In genomic region chr11:123640677-123641494, GRCh38 we compare ENCODE assay signal across 8 cellular contexts. TPM values are rescaled to one million over a fixed set of nuclear protein-coding genes. Genes with fewer than 3 reads are reported as not detected.
DNase-seq lines count a peak whose midpoint lies in the region; ATAC-seq and TF ChIP-seq lines count a peak whose summit lies in the region.

No MANE protein-coding gene starts in this region.

- no peak overlapping the region for H3K27ac Mint-ChIP-seq in activated naive CD8-positive, alpha-beta T cell treated with anti-CD3 and anti-CD28 coated beads for 36 hours

- H3K4me3 Mint-ChIP-seq in activated naive CD8-positive, alpha-beta T cell treated with anti-CD3 and anti-CD28 coated beads for 36 hours: no peak overlapping the region

- peaks cover 22% of the 10 kb centered on the region for H3K27me3 Mint-ChIP-seq in activated naive CD8-positive, alpha-beta T cell treated with anti-CD3 and anti-CD28 coated beads for 36 hours

- no peaks in the 10 kb centered on the region for H3K36me3 Mint-ChIP-seq in activated naive CD8-positive, alpha-beta T cell treated with anti-CD3 and anti-CD28 coated beads for 36 hours

- intact Hi-C loops in right cardiac atrium (cut with DNase I): loop anchor here in 3 of 4 donors (5.0 kb wide), 1 partner anchor 66 kb away; no protein-coding TSS in a partner anchor

- H3K9ac ChIP-seq in BLaER1 treated with 17β-estradiol and CSF1 and Interleukin-3, amounts not matched to agents 10 nM and 100 nM: no peak overlapping the region

- no peaks in the 10 kb centered on the region for H3K4me1 Mint-ChIP-seq in activated naive CD8-positive, alpha-beta T cell treated with anti-CD3 and anti-CD28 coated beads for 36 hours

- H3K36me3 ChIP-seq in BLaER1 treated with 17β-estradiol and CSF1 and Interleukin-3, amounts not matched to agents 10 nM and 100 nM: no peaks in the 10 kb centered on the region
- no peaks in the 10 kb centered on the region for H3K36me3 ChIP-seq in RWPE2 (ENCODE audit: low read depth)

- peak; percentile 77 for TF ChIP-seq CTCF in RWPE2 (IDR thresholded peaks at IDR 0.05; ENCODE audit: poor library complexity, severe bottlenecking)

- 28% methylated on average over 22 of the region's 22 CpGs for WGBS in right cardiac atrium

- no peaks in the 10 kb centered on the region for H4K20me1 ChIP-seq in BLaER1 treated with 17β-estradiol and CSF1 and Interleukin-3, amounts not matched to agents 10 nM and 100 nM

- ATAC-seq in GM19043 (IDR thresholded peaks at IDR 0.05; ENCODE audit: low read depth, unreplicated experiment): peak; percentile 93
- ATAC-seq in HG03575 (IDR thresholded peaks at IDR 0.05; ENCODE audit: extremely low read depth, insufficient number of reproducible peaks, low FRiP score, unreplicated experiment): peak; percentile 74
- ATAC-seq in RWPE2 (ENCODE audit: low read depth): peak; percentile 79
- peak; percentile 76 to 80 for ATAC-seq in right cardiac atrium

- peak overlapping the region in 8 of 11 experiments; percentile 1 to 53 (median 22); a peak in 9 of 22 replicates for H3K4me2 ChIP-seq in BLaER1 treated with 17β-estradiol and CSF1 and Interleukin-3, amounts not matched to agents 10 nM and 100 nM

- no peaks in the 10 kb centered on the region for H3K9me3 ChIP-seq in BLaER1 treated with 17β-estradiol and CSF1 and Interleukin-3, amounts not matched to agents 10 nM and 100 nM (replicated peaks in 1 of 11)
- H3K9me3 ChIP-seq in RWPE2 (ENCODE audit: severe bottlenecking) (no peaks in the 10 kb centered on the region), right cardiac atrium (ENCODE audit: control insufficient read depth, low read length) (no peaks in the 10 kb centered on the region)

- no peak overlapping the region for H3K4me3 ChIP-seq in BLaER1 treated with 17β-estradiol and CSF1 and Interleukin-3, amounts not matched to agents 10 nM and 100 nM
- H3K4me3 ChIP-seq in RWPE2 (ENCODE audit: severe bottlenecking) (no peak overlapping the region), right cardiac atrium (ENCODE audit: low read length) (no peak overlapping the region)

- no peaks in the 10 kb centered on the region for H3K27me3 ChIP-seq in BLaER1 treated with 17β-estradiol and CSF1 and Interleukin-3, amounts not matched to agents 10 nM and 100 nM
- peaks cover 11% of the 10 kb centered on the region for H3K27me3 ChIP-seq in RWPE2 (ENCODE audit: insufficient read depth, poor library complexity, severe bottlenecking)
- no peaks in the 10 kb centered on the region for H3K27me3 ChIP-seq in right cardiac atrium (ENCODE audit: control insufficient read depth, insufficient read depth)

- no peaks in the 10 kb centered on the region for H3K9me3 Mint-ChIP-seq in activated naive CD8-positive, alpha-beta T cell treated with anti-CD3 and anti-CD28 coated beads for 36 hours

- DNase-seq in RWPE2 (ENCODE audit: low spot score) (no peak), right cardiac atrium (peak; percentile 25 to 69 (median 69)), NCI-H146 (lab: John Stamatoyannopoulos, UW) (no peak)
- DNase-seq in activated naive CD8-positive, alpha-beta T cell treated with anti-CD3 and anti-CD28 coated beads for 36 hours: peak; percentile 48
- peak; percentile 12 to 31 for DNase-seq in stimulated activated CD4-positive, alpha-beta T cell treated with anti-CD3 and anti-CD28 coated beads, Interleukin-15, amount 100 ng/mL, for 1 hour (ENCODE audit: low read depth in 1 of 2, low spot score in 1 of 2)

- peaks cover 0 to 18% (median 11%) of the 10 kb centered on the region in 10 experiments; a peak in 10 of 20 replicates for H3K4me1 ChIP-seq in BLaER1 treated with 17β-estradiol and CSF1 and Interleukin-3, amounts not matched to agents 10 nM and 100 nM
- H3K4me1 ChIP-seq in RWPE2 (ENCODE audit: insufficient read depth, poor library complexity, severe bottlenecking) (no peaks in the 10 kb centered on the region), right cardiac atrium (ENCODE audit: control insufficient read depth, insufficient read depth, low read length) (no peaks in the 10 kb centered on the region)

- no peak overlapping the region for H3K27ac ChIP-seq in BLaER1 treated with 17β-estradiol and CSF1 and Interleukin-3, amounts not matched to agents 10 nM and 100 nM
- H3K27ac ChIP-seq in RWPE2 (ENCODE audit: poor library complexity, severe bottlenecking) (no peak overlapping the region), right cardiac atrium (ENCODE audit: low read length) (no peak overlapping the region)

RNA-seq across cellular contexts. Expression of gene SCN3B, which starts 13.5 kb away (rescaled TPM):
- total RNA-seq in activated naive CD8-positive, alpha-beta T cell treated with anti-CD3 and anti-CD28 coated beads for 36 hours: not detected
- under 1 TPM; 0.20 to 0.91 (median 0.57) TPM for total RNA-seq in right cardiac atrium
- 0.41 TPM for polyA plus RNA-seq in right cardiac atrium

Comparison
In these comparisons a context has a peak if more than half of its experiments do, and no peak if none do; other contexts are left out.
1. DNase-seq: peak in activated naive CD8-positive, alpha-beta T cell treated with anti-CD3 and anti-CD28 coated beads for 36 hours (single experiment), right cardiac atrium (3 of 3) and stimulated activated CD4-positive, alpha-beta T cell treated with anti-CD3 and anti-CD28 coated beads, Interleukin-15, amount 100 ng/mL, for 1 hour (2 of 2); none in RWPE2 (single experiment) and NCI-H146 (single experiment).
2. Peak in every context shown above with its lines, with median percentiles within 50 percentile points of each other: ATAC-seq.